Comparison of ENCODE assay signal across 17 cellular contexts in genomic region chr6:136889271-136890193, GRCh38. TPM values are rescaled to one million over a fixed set of nuclear protein-coding genes. Genes with fewer than 3 reads are reported as not detected.
DNase-seq lines count a peak whose midpoint lies in the region; ATAC-seq and TF ChIP-seq lines count a peak whose summit lies in the region.
"Had no signal": no experiment of that assay in that cellular context is flagged by ENCODE, and none has a peak within 500 bp of the region (broad histone marks: within the 10 kb centered on the region; RNA-seq: fewer than 3 reads in every experiment).

No MANE protein-coding gene starts in this region.

- ATAC-seq in HG03457 (IDR thresholded peaks at IDR 0.05; ENCODE audit: unreplicated experiment) (no peak), GM21737 (IDR thresholded peaks at IDR 0.05; ENCODE audit: unreplicated experiment) (no peak)
- ATAC-seq: activated CD8-positive, alpha-beta memory T cell treated with anti-CD3 and anti-CD28 coated beads, Interleukin-2, amount 10 ng/mL, durations not matched to agents 7 days and 5 days; CD8-positive, alpha-beta T cell had no signal

- peak overlapping the region; percentile 29; the same call in 1 of the 2 replicates for H3K9ac ChIP-seq in Karpas-422 (ENCODE audit: low read length)
- H3K9ac ChIP-seq in endodermal cell (ENCODE audit: extremely low read depth, low read length, poor library complexity, severe bottlenecking): no peak overlapping the region
- H3K9ac ChIP-seq: KMS-11 had no signal

- no peaks in the 10 kb centered on the region for H3K27me3 Mint-ChIP-seq in endodermal cell (ENCODE audit: insufficient read depth)
- H3K27me3 Mint-ChIP-seq: activated CD8-positive, alpha-beta memory T cell treated with anti-CD3 and anti-CD28 coated beads, Interleukin-2, amount 10 ng/mL, durations not matched to agents 7 days and 5 days; stimulated activated naive CD8-positive, alpha-beta T cell treated with anti-CD3 and anti-CD28 coated beads, Interleukin-15, Interleukin-2, amounts not matched to agents 100 ng/mL and 50 ng/mL, for 24 hours had no signal

- peak overlapping the region; percentile 0; the same call in 1 of the 2 replicates for H2AFZ ChIP-seq in Karpas-422 (ENCODE audit: low read length)

- no peaks in the 10 kb centered on the region for H3K36me3 Mint-ChIP-seq in endodermal cell (ENCODE audit: low read depth)

- H3K9me3 Mint-ChIP-seq in endodermal cell: no peaks in the 10 kb centered on the region
- H3K9me3 Mint-ChIP-seq: activated naive CD4-positive, alpha-beta T cell treated with anti-CD3 and anti-CD28 coated beads for 36 hours; CD8-positive, alpha-beta T cell; stimulated activated naive CD8-positive, alpha-beta T cell treated with anti-CD3 and anti-CD28 coated beads, Interleukin-15, Interleukin-2, amounts not matched to agents 100 ng/mL and 50 ng/mL, for 24 hours had no signal

- H3K4me1 ChIP-seq in Karpas-422 (ENCODE audit: low read length): peaks cover 31% of the 10 kb centered on the region
- peaks cover 11% of the 10 kb centered on the region for H3K4me1 ChIP-seq in endodermal cell (ENCODE audit: control insufficient read depth, insufficient read depth, low read length)

- no peaks in the 10 kb centered on the region; the same call in 1 of the 2 replicates for H4K20me1 ChIP-seq in Karpas-422 (ENCODE audit: insufficient read depth, low read depth, low read length)

- H3K4me3 Mint-ChIP-seq in endodermal cell: no peak overlapping the region
- H3K4me3 Mint-ChIP-seq: activated CD8-positive, alpha-beta memory T cell treated with anti-CD3 and anti-CD28 coated beads, Interleukin-2, amount 10 ng/mL, durations not matched to agents 7 days and 5 days; activated naive CD4-positive, alpha-beta T cell treated with anti-CD3 and anti-CD28 coated beads for 36 hours; CD8-positive, alpha-beta T cell; stimulated activated naive CD8-positive, alpha-beta T cell treated with anti-CD3 and anti-CD28 coated beads, Interleukin-15, Interleukin-2, amounts not matched to agents 100 ng/mL and 50 ng/mL, for 24 hours had no signal

- H3K27ac Mint-ChIP-seq in endodermal cell: no peak overlapping the region
- H3K27ac Mint-ChIP-seq: activated CD8-positive, alpha-beta memory T cell treated with anti-CD3 and anti-CD28 coated beads, Interleukin-2, amount 10 ng/mL, durations not matched to agents 7 days and 5 days; activated naive CD4-positive, alpha-beta T cell treated with anti-CD3 and anti-CD28 coated beads for 36 hours; CD8-positive, alpha-beta T cell; stimulated activated naive CD8-positive, alpha-beta T cell treated with anti-CD3 and anti-CD28 coated beads, Interleukin-15, Interleukin-2, amounts not matched to agents 100 ng/mL and 50 ng/mL, for 24 hours had no signal

- H3K4me3 ChIP-seq in Karpas-422 (ENCODE audit: low read length) (peak overlapping the region; percentile 57; the same call in 1 of the 2 replicates), endodermal cell (ENCODE audit: low read length) (no peak overlapping the region)

- no peak for TF ChIP-seq CTCF in endodermal cell (conservative IDR thresholded peaks at IDR 0.05)

- H3K9me3 ChIP-seq in Karpas-422 (ENCODE audit: low read length): no peaks in the 10 kb centered on the region
- no peaks in the 10 kb centered on the region for H3K9me3 ChIP-seq in endodermal cell (ENCODE audit: control insufficient read depth, low read length)

- no peaks in the 10 kb centered on the region for H3K27me3 ChIP-seq in Karpas-422 (ENCODE audit: low read length)
- no peaks in the 10 kb centered on the region for H3K27me3 ChIP-seq in endodermal cell (ENCODE audit: control insufficient read depth, insufficient read depth, low read length, poor library complexity, severe bottlenecking)

- 91 to 100% methylated on average over 3 to 5 of the region's 6 CpGs for WGBS in endodermal cell (ENCODE audit: insufficient coverage in 1 of 2, insufficient read length in 1 of 2), 2 experiments

- H3K79me2 ChIP-seq in Karpas-422 (ENCODE audit: low read length): peaks cover 15% of the 10 kb centered on the region; the same call in 1 of the 2 replicates

- DNase-seq in COR-L47 (lab: John Stamatoyannopoulos, UW): peak; percentile 20
- peak; percentile 48 for DNase-seq in Karpas-422
- peak; percentile 77 for DNase-seq in NCI-H774 (lab: John Stamatoyannopoulos, UW)
- no peak for DNase-seq in endodermal cell
- DNase-seq in stimulated activated CD4-positive, alpha-beta T cell treated with anti-CD3 and anti-CD28 coated beads, Interleukin-2, amount 100 ng/mL, for 48 hours: no peak
- DNase-seq in epidermal melanocyte (ENCODE audit: insufficient read length, low spot score): no peak
- DNase-seq: activated CD8-positive, alpha-beta memory T cell treated with anti-CD3 and anti-CD28 coated beads, Interleukin-2, amount 10 ng/mL, durations not matched to agents 7 days and 5 days; activated naive CD4-positive, alpha-beta T cell treated with anti-CD3 and anti-CD28 coated beads for 36 hours; CD8-positive, alpha-beta T cell; NCI-H446 had no signal

- peak overlapping the region; percentile 78 for H3K4me2 ChIP-seq in Karpas-422 (ENCODE audit: low read depth, low read length, poor library complexity, severe bottlenecking)
- H3K4me2 ChIP-seq: KMS-11 had no signal

- H3K36me3 ChIP-seq in Karpas-422 (ENCODE audit: insufficient read depth, low read length): no peaks in the 10 kb centered on the region
- no peaks in the 10 kb centered on the region for H3K36me3 ChIP-seq in endodermal cell (ENCODE audit: control insufficient read depth, insufficient read depth, low read length)

- peak overlapping the region; percentile 68 for H3K27ac ChIP-seq in Karpas-422 (ENCODE audit: low read length)
- peak overlapping the region; percentile 9 for H3K27ac ChIP-seq in endodermal cell (ENCODE audit: low read depth, low read length)
- H3K27ac ChIP-seq: KMS-11 had no signal

- peaks cover 11% of the 10 kb centered on the region for H3K4me1 Mint-ChIP-seq in endodermal cell

- H3K9me2 ChIP-seq in Karpas-422 (replicated peaks; ENCODE audit: insufficient read depth, low read length): no peaks in the 10 kb centered on the region

RNA-seq across cellular contexts. Expression of gene SLC35D3, which starts 32.6 kb away (rescaled TPM):
- total RNA-seq in Karpas-422 (2014; rRNA removed; shearing (Covaris generic); ENCODE audit: low replicate concordance): not detected in 2 replicates
- under 1 TPM in 1 of 2 donors, not detected in 1; 0.44 TPM for total RNA-seq in endodermal cell
- polyA plus RNA-seq in endodermal cell (2013, experiment 1 of 2): not detected
- not detected for polyA plus RNA-seq in endodermal cell (2013, experiment 2 of 2)
- total RNA-seq: activated CD8-positive, alpha-beta memory T cell treated with anti-CD3 and anti-CD28 coated beads, Interleukin-2, amount 10 ng/mL, durations not matched to agents 7 days and 5 days; activated naive CD4-positive, alpha-beta T cell treated with anti-CD3 and anti-CD28 coated beads for 36 hours; bronchial epithelial cell; CD8-positive, alpha-beta T cell; lung microvascular endothelial cell; skeletal muscle tissue had no signal

Comparison
In these comparisons a context has a peak if more than half of its experiments do, and no peak if none do; other contexts are left out.
1. DNase-seq: peak in COR-L47 (single experiment), Karpas-422 (single experiment) and NCI-H774 (single experiment); none in endodermal cell (single experiment), stimulated activated CD4-positive, alpha-beta T cell treated with anti-CD3 and anti-CD28 coated beads, Interleukin-2, amount 100 ng/mL, for 48 hours (0 of 2) and epidermal melanocyte (single experiment).